16 cellular contexts compared by ENCODE assay signal in genomic region chr3:151839313-151839631, GRCh38. TPM values are rescaled to one million over a fixed set of nuclear protein-coding genes. Genes with fewer than 3 reads are reported as not detected.
DNase-seq lines count a peak whose midpoint lies in the region; ATAC-seq, FAIRE-seq and TF ChIP-seq lines count a peak whose summit lies in the region.
"Had no signal": no experiment of that assay in that cellular context is flagged by ENCODE, and none has a peak within 500 bp of the region (broad histone marks: within the 10 kb centered on the region; RNA-seq: fewer than 3 reads in every experiment).

No MANE protein-coding gene starts in this region.

- H3K4me1 ChIP-seq in GM23338 (ENCODE audit: insufficient read depth) = peaks cover 9% of the 10 kb centered on the region
- peaks cover 7% of the 10 kb centered on the region for H3K4me1 ChIP-seq in Panc1 (ENCODE audit: control insufficient read depth, insufficient read depth, low read length)
- peaks cover 21% of the 10 kb centered on the region for H3K4me1 ChIP-seq in endothelial cell of umbilical vein (ENCODE audit: control insufficient read depth, extremely low read depth, insufficient read depth, low read length)
- no peaks in the 10 kb centered on the region for H3K4me1 ChIP-seq in CD8-positive, alpha-beta T cell (ENCODE audit: insufficient read depth, low read length)
- H3K4me1 ChIP-seq: uterus had no signal

- TF ChIP-seq POLR2A in endothelial cell of umbilical vein (IDR thresholded peaks at IDR 0.05; ENCODE audit: low read depth, low read length) = no peak

- no peaks in the 10 kb centered on the region for H3K36me3 ChIP-seq in GM23338 (ENCODE audit: insufficient read depth)
- no peaks in the 10 kb centered on the region for H3K36me3 ChIP-seq in Panc1 (ENCODE audit: control insufficient read depth, insufficient read depth, low read length)
- H3K36me3 ChIP-seq in endothelial cell of umbilical vein (ENCODE audit: control insufficient read depth in 2 of 2, extremely low read depth in 1 of 2, insufficient read depth in 2 of 2, low read length in 2 of 2) = no peaks in the 10 kb centered on the region
- no peaks in the 10 kb centered on the region for H3K36me3 ChIP-seq in CD8-positive, alpha-beta T cell (ENCODE audit: insufficient read depth, low read length)
- H3K36me3 ChIP-seq: adrenal gland, uterus had no signal

- H3K4me1 Mint-ChIP-seq in GM23338 = peaks cover 15% of the 10 kb centered on the region; the same call in 2 of the 3 replicates
- H3K4me1 Mint-ChIP-seq in CD8-positive, alpha-beta T cell (ENCODE audit: low read depth) = no peaks in the 10 kb centered on the region
- H3K4me1 Mint-ChIP-seq in stimulated activated naive B cell treated with anti-CD40 and anti-IgM and Interleukin-4, amounts not matched to agents 10 μg/mL and 1 μg/mL and 100 μg/mL, for 72 hours = peaks cover 6 to 9% of the 10 kb centered on the region in 2 donors

- in situ Hi-C loops in Panc1 (cut with HindIII; ENCODE audit: low pct_unique_long_range_greater_than_20kb, low sequenced_read_pairs) = no loop called here

- H3K27me3 ChIP-seq in GM23338 (ENCODE audit: insufficient read depth) (no peaks in the 10 kb centered on the region), Panc1 (ENCODE audit: control insufficient read depth, insufficient read depth, low read length) (no peaks in the 10 kb centered on the region), endothelial cell of umbilical vein (ENCODE audit: control insufficient read depth in 2 of 2, insufficient read depth in 2 of 2, low read length in 2 of 2) (no peaks in the 10 kb centered on the region)
- no peaks in the 10 kb centered on the region for H3K27me3 ChIP-seq in CD8-positive, alpha-beta T cell (ENCODE audit: insufficient read depth, low read length)
- H3K27me3 ChIP-seq: adrenal gland, uterus had no signal

- POLR2A ChIA-PET in Panc1 (lab: Charles Lee) (no interaction called here), endothelial cell of umbilical vein (lab: Charles Lee) (interaction anchor here (0.9 kb wide), 1 partner anchor 400 kb away, joined by 3 read pairs; no protein-coding TSS in a partner anchor)
- POLR2A ChIA-PET in CD8-positive, alpha-beta T cell (lab: Charles Lee) = no interaction called here

- H2AFZ ChIP-seq in GM23338 = no peak overlapping the region
- H2AFZ ChIP-seq in endothelial cell of umbilical vein (ENCODE audit: low read depth, low read length) = no peak overlapping the region

- H3K9me1 ChIP-seq in endothelial cell of umbilical vein (replicated peaks; ENCODE audit: control insufficient read depth, extremely low read depth, insufficient read depth, low read length) = no peaks in the 10 kb centered on the region

- H3K27ac Mint-ChIP-seq in GM23338 = no peak overlapping the region
- H3K27ac Mint-ChIP-seq in CD8-positive, alpha-beta T cell = no peak overlapping the region
- H3K27ac Mint-ChIP-seq in stimulated activated naive B cell treated with anti-CD40 and anti-IgM and Interleukin-4, amounts not matched to agents 10 μg/mL and 1 μg/mL and 100 μg/mL, for 72 hours = no peak overlapping the region

- no peaks in the 10 kb centered on the region for H3K36me3 Mint-ChIP-seq in GM23338 (ENCODE audit: low read depth)
- H3K36me3 Mint-ChIP-seq in CD8-positive, alpha-beta T cell = no peaks in the 10 kb centered on the region
- H3K36me3 Mint-ChIP-seq in stimulated activated naive B cell treated with anti-CD40 and anti-IgM and Interleukin-4, amounts not matched to agents 10 μg/mL and 1 μg/mL and 100 μg/mL, for 72 hours = no peaks in the 10 kb centered on the region

- H3K9ac ChIP-seq in endothelial cell of umbilical vein (replicated peaks; ENCODE audit: extremely low read depth, insufficient read depth, low read length) = peak overlapping the region; percentile 23

- CTCF ChIA-PET in Panc1 (lab: Charles Lee) (interaction anchor here (0.5 to 2.2 kb wide), 6 partner anchors 8 to 413 kb away, joined by 3 to 24 read pairs (median 4); no protein-coding TSS in a partner anchor), endothelial cell of umbilical vein (lab: Charles Lee) (interaction anchor here (0.5 to 4.0 kb wide), 55 partner anchors 11 to 735 kb away, joined by 3 to 171 read pairs (median 4); partner anchors contain the start of gene IGSF10)
- CTCF ChIA-PET in CD8-positive, alpha-beta T cell (lab: Charles Lee) = interaction anchor here (0.7 to 2.9 kb wide), 6 partner anchors 8 to 612 kb away, joined by 3 to 6 read pairs (median 4); no protein-coding TSS in a partner anchor

- H3K4me3 ChIP-seq in GM23338 (no peak overlapping the region), Panc1 (ENCODE audit: low read depth in 2 of 2, low read length in 2 of 2) (no peak overlapping the region), endothelial cell of umbilical vein (replicated peaks in 1 of 3; ENCODE audit: insufficient read depth in 1 of 3, low read depth in 1 of 3, low read length in 3 of 3) (no peak overlapping the region)
- H3K4me3 ChIP-seq in CD8-positive, alpha-beta T cell (ENCODE audit: low read depth, low read length) = no peak overlapping the region
- H3K4me3 ChIP-seq: uterus had no signal

- no peak overlapping the region for H3K27ac ChIP-seq in 22Rv1
- H3K27ac ChIP-seq in GM23338 (ENCODE audit: low read depth) = no peak overlapping the region
- H3K27ac ChIP-seq in Panc1 (ENCODE audit: low read length) = no peak overlapping the region
- no peak overlapping the region for H3K27ac ChIP-seq in endothelial cell of umbilical vein (ENCODE audit: insufficient read depth, low read depth, low read length)
- no peak overlapping the region for H3K27ac ChIP-seq in CD8-positive, alpha-beta T cell (ENCODE audit: low read depth, low read length)
- H3K27ac ChIP-seq: adrenal gland, uterus had no signal

- H3K9me3 ChIP-seq in Panc1 (ENCODE audit: control insufficient read depth, insufficient read depth, low read depth, low read length) (no peaks in the 10 kb centered on the region), endothelial cell of umbilical vein (replicated peaks; ENCODE audit: control insufficient read depth, insufficient read depth, low read length) (no peaks in the 10 kb centered on the region)
- H3K9me3 ChIP-seq in CD8-positive, alpha-beta T cell (ENCODE audit: low read length) = no peaks in the 10 kb centered on the region
- H3K9me3 ChIP-seq: adrenal gland, Caco-2, uterus had no signal

- H3F3A ChIP-seq in GM23338 (replicated peaks; ENCODE audit: low read depth) = no peaks in the 10 kb centered on the region

- dilution Hi-C loops in endothelial cell of umbilical vein (cut with MboI; ENCODE audit: extremely low pct_ligation_motif_present, low sequenced_read_pairs) = no loop called here

- BruUV-seq in Panc1 (replicated peaks; lab: Mats Ljungman, UMichigan) (no TSS peak), endothelial cell of umbilical vein (replicated peaks; lab: Mats Ljungman, UMichigan) (no TSS peak)

- H3K27me3 Mint-ChIP-seq in GM23338 (ENCODE audit: insufficient read depth, low read depth, poor library complexity) = no peaks in the 10 kb centered on the region
- H3K27me3 Mint-ChIP-seq in CD8-positive, alpha-beta T cell (ENCODE audit: low read depth) = peaks cover 9% of the 10 kb centered on the region
- no peaks in the 10 kb centered on the region for H3K27me3 Mint-ChIP-seq in stimulated activated naive B cell treated with anti-CD40 and anti-IgM and Interleukin-4, amounts not matched to agents 10 μg/mL and 1 μg/mL and 100 μg/mL, for 72 hours

- H3K9me2 ChIP-seq in GM23338 (ENCODE audit: insufficient read depth) = no peaks in the 10 kb centered on the region

- H3K4me2 ChIP-seq in GM23338 = no peak overlapping the region
- H3K4me2 ChIP-seq in endothelial cell of umbilical vein (ENCODE audit: insufficient read depth, low read length) = no peak overlapping the region

- H3K79me2 ChIP-seq in GM23338 (replicated peaks; ENCODE audit: insufficient read depth) (no peaks in the 10 kb centered on the region), endothelial cell of umbilical vein (ENCODE audit: control insufficient read depth, insufficient read depth, low read length) (no peaks in the 10 kb centered on the region)

- TF ChIP-seq CTCF in 22Rv1 (IDR thresholded peaks at IDR 0.05) = peak; percentile 39
- no peak for TF ChIP-seq CTCF in GM23338 (conservative IDR thresholded peaks at IDR 0.05; ENCODE audit: low read depth in 2 of 2)
- peak; percentile 70 for TF ChIP-seq CTCF in Panc1 (IDR thresholded peaks at IDR 0.05)
- no peak for TF ChIP-seq CTCF in endothelial cell of umbilical vein (IDR thresholded peaks at IDR 0.05; ENCODE audit: extremely low read depth in 1 of 2, insufficient read depth in 1 of 2, low read depth in 1 of 2, low read length in 2 of 2)
- no peak for TF ChIP-seq CTCF in CD8-positive, alpha-beta T cell (IDR thresholded peaks at IDR 0.05)

- H3K9me3 Mint-ChIP-seq in GM23338 = no peaks in the 10 kb centered on the region
- H3K9me3 Mint-ChIP-seq in CD8-positive, alpha-beta T cell = no peaks in the 10 kb centered on the region
- H3K9me3 Mint-ChIP-seq in stimulated activated naive B cell treated with anti-CD40 and anti-IgM and Interleukin-4, amounts not matched to agents 10 μg/mL and 1 μg/mL and 100 μg/mL, for 72 hours = no peaks in the 10 kb centered on the region

- ATAC-seq in GM23338 (peak; percentile 82), Panc1 (peak; percentile 46; the same call in 1 of the 2 replicates), HG03196 (IDR thresholded peaks at IDR 0.05; ENCODE audit: unreplicated experiment) (no peak)
- ATAC-seq in CD8-positive, alpha-beta T cell = no peak
- ATAC-seq in stimulated activated naive B cell treated with anti-CD40 and anti-IgM and Interleukin-4, amounts not matched to agents 10 μg/mL and 1 μg/mL and 100 μg/mL, for 72 hours (replicated peaks) = no peak

- no peak overlapping the region for H3K4me3 Mint-ChIP-seq in GM23338
- no peak overlapping the region for H3K4me3 Mint-ChIP-seq in CD8-positive, alpha-beta T cell
- H3K4me3 Mint-ChIP-seq in stimulated activated naive B cell treated with anti-CD40 and anti-IgM and Interleukin-4, amounts not matched to agents 10 μg/mL and 1 μg/mL and 100 μg/mL, for 72 hours = no peak overlapping the region

- no peak for DNase-seq in GM23338 (ENCODE audit: low spot score)
- DNase-seq in Panc1 (ENCODE audit: low read depth, low spot score) = no peak
- DNase-seq in endothelial cell of umbilical vein (ENCODE audit: low read depth, low spot score) = no peak
- DNase-seq in activated CD8-positive, alpha-beta memory T cell treated with anti-CD3 and anti-CD28 coated beads, Interleukin-2, amount 50 U/mL, for 48 hours = no peak
- no peak for DNase-seq in CD8-positive, alpha-beta T cell
- DNase-seq in stimulated activated naive B cell treated with anti-CD40 and anti-IgM and Interleukin-4, amounts not matched to agents 10 μg/mL and 1 μg/mL and 100 μg/mL, for 72 hours = no peak

- no peaks in the 10 kb centered on the region for H4K20me1 ChIP-seq in GM23338 (replicated peaks; ENCODE audit: insufficient read depth)
- no peaks in the 10 kb centered on the region for H4K20me1 ChIP-seq in endothelial cell of umbilical vein (replicated peaks; ENCODE audit: control insufficient read depth, extremely low read depth, insufficient read depth, low read length)

- intact Hi-C loops in Panc1 (cut with micrococcal nuclease; ENCODE audit: unreplicated experiment) = loop anchor here (1.0 to 5.0 kb wide), 4 partner anchors 371 to 611 kb away; no protein-coding TSS in a partner anchor
- intact Hi-C loops in endothelial cell of umbilical vein (cut with micrococcal nuclease) = loop anchor here (1.0 to 5.0 kb wide), 9 partner anchors 26 to 612 kb away; no protein-coding TSS in a partner anchor
- intact Hi-C loops in CD8-positive, alpha-beta T cell (cut with DNase I, micrococcal nuclease) = loop anchor here (1.0 to 10.0 kb wide), 7 partner anchors 374 to 672 kb away; partner anchors contain the start of gene IGSF10 (in 1 of the 2)

- FAIRE-seq in endothelial cell of umbilical vein (lab: Jason Lieb, UNC) = no peak
- FAIRE-seq: bronchial epithelial cell had no signal

RNA-seq across cellular contexts. Expression of gene AADAC, which starts 25.4 kb away (rescaled TPM):
- not detected in 2 replicates for total RNA-seq in GM23338 (2014; rRNA removed; shearing (Covaris generic))
- polyA plus RNA-seq in GM23338 (2016; fragmentation: Nextera tagmentation; extraction: Ambion mirVana) (not detected in 2 replicates), endothelial cell of umbilical vein (0.32 and 0.62 TPM in 2 replicates)
- total RNA-seq in Panc1 (2021; ENCODE audit: unreplicated experiment) (0.26 TPM), endothelial cell of umbilical vein (0.27 and 1.0 TPM in 2 replicates)
- not detected for polyA plus RNA-seq in Panc1 (2012; ENCODE audit: insufficient read length)
- 0.31 and 0.32 TPM in 2 replicates for polyA plus RNA-seq in endothelial cell of umbilical vein (2011; cell fraction: cytosol; rRNA removed)
- polyA plus RNA-seq in endothelial cell of umbilical vein (2011; cell fraction: nucleus; rRNA removed) = 3.2 and 7.8 TPM in 2 replicates
- 1.7 and 3.8 TPM in 2 replicates for polyA plus RNA-seq in endothelial cell of umbilical vein (2012)
- polyA minus RNA-seq in endothelial cell of umbilical vein = not detected in 2 replicates
- polyA minus RNA-seq in endothelial cell of umbilical vein (2011; cell fraction: cytosol; rRNA and poly(A)+ RNA removed) = not detected
- 0.24 and 1.3 TPM in 2 replicates for polyA minus RNA-seq in endothelial cell of umbilical vein (2011; cell fraction: nucleus; rRNA and poly(A)+ RNA removed)
- not detected for total RNA-seq in CD8-positive, alpha-beta T cell
- total RNA-seq: bronchial epithelial cell, left colon, pulmonary artery endothelial cell had no signal
- polyA plus RNA-seq: neural cell had no signal

RNA-seq across cellular contexts. Expression of gene SUCNR1, which starts 34.2 kb away (rescaled TPM):
- not detected in 2 replicates for total RNA-seq in GM23338 (2014; rRNA removed; shearing (Covaris generic))
- not detected in 2 replicates for polyA plus RNA-seq in GM23338 (2016; fragmentation: Nextera tagmentation; extraction: Ambion mirVana)
- not detected for total RNA-seq in Panc1 (2021; ENCODE audit: unreplicated experiment)
- polyA plus RNA-seq in Panc1 (2012; ENCODE audit: insufficient read length) = not detected
- total RNA-seq in endothelial cell of umbilical vein = not detected in 2 replicates
- polyA plus RNA-seq in endothelial cell of umbilical vein = not detected in 2 replicates
- not detected in 2 replicates for polyA plus RNA-seq in endothelial cell of umbilical vein (2011; cell fraction: cytosol; rRNA removed)
- 0.04 TPM in 1 of 2 replicates, not detected in the other for polyA plus RNA-seq in endothelial cell of umbilical vein (2011; cell fraction: nucleus; rRNA removed)
- polyA plus RNA-seq in endothelial cell of umbilical vein (2012) = not detected in 2 replicates
- not detected in 2 replicates for polyA minus RNA-seq in endothelial cell of umbilical vein
- polyA minus RNA-seq in endothelial cell of umbilical vein (2011; cell fraction: cytosol; rRNA and poly(A)+ RNA removed) = not detected
- not detected in 2 replicates for polyA minus RNA-seq in endothelial cell of umbilical vein (2011; cell fraction: nucleus; rRNA and poly(A)+ RNA removed)
- total RNA-seq in CD8-positive, alpha-beta T cell = not detected
- total RNA-seq: bronchial epithelial cell, Caco-2, dermis microvascular lymphatic vessel endothelial cell had no signal
- polyA plus RNA-seq: neural cell had no signal

Comparison
In these comparisons a context has a peak if more than half of its experiments do, and no peak if none do; other contexts are left out.
1. CTCF ChIP-seq: peak in 22Rv1 (single experiment) and Panc1 (single experiment); none in GM23338 (0 of 2), endothelial cell of umbilical vein (0 of 2) and CD8-positive, alpha-beta T cell (single experiment).
2. ATAC-seq: peak in GM23338 (single experiment) and Panc1 (single experiment); none in CD8-positive, alpha-beta T cell (single experiment), stimulated activated naive B cell treated with anti-CD40 and anti-IgM and Interleukin-4, amounts not matched to agents 10 μg/mL and 1 μg/mL and 100 μg/mL, for 72 hours (0 of 2) and HG03196 (single experiment).